1 cellular context compared by ENCODE assay signal in genomic region chr6:129699661-129700060, GRCh38.
TF ChIP-seq lines count a peak whose summit lies in the region.

No MANE protein-coding gene starts in this region.

TF ChIP-seq in K562, 482 proteins besides CTCF, POLR2A, EP300 and RAD21 (continued from another document):
- no peak; the same call in 1 of the 2 replicates for TF ChIP-seq CHAMP1 (IDR thresholded peaks at IDR 0.05)
- TF ChIP-seq PTBP1 (IDR thresholded peaks at IDR 0.05; ENCODE audit: low read depth, low read length) = no peak
- TF ChIP-seq THAP7 (CRISPR knock-in tag; IDR thresholded peaks at IDR 0.05) = no peak
- no peak for TF ChIP-seq GMEB1 (CRISPR knock-in tag; IDR thresholded peaks at IDR 0.05)
- TF ChIP-seq, protein P1, sequence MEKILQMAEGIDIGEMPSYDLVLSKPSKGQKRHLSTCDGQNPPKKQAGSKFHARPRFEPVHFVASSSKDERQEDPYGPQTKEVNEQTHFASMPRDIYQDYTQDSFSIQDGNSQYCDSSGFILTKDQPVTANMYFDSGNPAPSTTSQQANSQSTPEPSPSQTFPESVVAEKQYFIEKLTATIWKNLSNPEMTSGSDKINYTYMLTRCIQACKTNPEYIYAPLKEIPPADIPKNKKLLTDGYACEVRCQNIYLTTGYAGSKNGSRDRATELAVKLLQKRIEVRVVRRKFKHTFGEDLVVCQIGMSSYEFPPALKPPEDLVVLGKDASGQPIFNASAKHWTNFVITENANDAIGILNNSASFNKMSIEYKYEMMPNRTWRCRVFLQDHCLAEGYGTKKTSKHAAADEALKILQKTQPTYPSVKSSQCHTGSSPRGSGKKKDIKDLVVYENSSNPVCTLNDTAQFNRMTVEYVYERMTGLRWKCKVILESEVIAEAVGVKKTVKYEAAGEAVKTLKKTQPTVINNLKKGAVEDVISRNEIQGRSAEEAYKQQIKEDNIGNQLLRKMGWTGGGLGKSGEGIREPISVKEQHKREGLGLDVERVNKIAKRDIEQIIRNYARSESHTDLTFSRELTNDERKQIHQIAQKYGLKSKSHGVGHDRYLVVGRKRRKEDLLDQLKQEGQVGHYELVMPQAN (IDR thresholded peaks at IDR 0.05; ENCODE audit: borderline replicate concordance) = no peak
